ENCODE assay signal across 1 cellular context in genomic region chrX:316351-317325, GRCh38.
TF ChIP-seq lines count a peak whose summit lies in the region.

No MANE protein-coding gene starts in this region.

TF ChIP-seq in H1, 55 proteins besides CTCF, POLR2A, EP300 and RAD21:
- TF ChIP-seq USF2 (IDR thresholded peaks at IDR 0.05; ENCODE audit: low read length) (no peak), BCL11A (IDR thresholded peaks at IDR 0.05; ENCODE audit: low read depth in 2 of 2, low read length in 2 of 2) (no peak), TAF1 (IDR thresholded peaks at IDR 0.05; ENCODE audit: low read depth, low read length) (no peak), CBX8 (IDR thresholded peaks at IDR 0.05; ENCODE audit: borderline replicate concordance, low read depth, low read length) (no peak), SAP30 (IDR thresholded peaks at IDR 0.05; ENCODE audit: insufficient read depth, insufficient replicate concordance, low read length) (no peak), RFX5 (IDR thresholded peaks at IDR 0.05; ENCODE audit: borderline replicate concordance, low read depth, low read length) (no peak), GTF2F1 (IDR thresholded peaks at IDR 0.05; ENCODE audit: borderline replicate concordance, low read depth, low read length) (no peak)
